In genomic region chr10:69412232-69412631, GRCh38 we compare ENCODE assay signal across 22 cellular contexts. TPM values are rescaled to one million over a fixed set of nuclear protein-coding genes. Genes with fewer than 3 reads are reported as not detected.
"Had no signal": no experiment of that assay in that cellular context is flagged by ENCODE, and none has a peak within 500 bp of the region (broad histone marks: within the 10 kb centered on the region; RNA-seq: fewer than 3 reads in every experiment).

No MANE protein-coding gene starts in this region.

- H3K9me3 ChIP-seq: colonic mucosa, heart left ventricle, left lung, pancreas, right lobe of liver, thyroid gland had no signal

- H3K27me3 ChIP-seq: brain microvascular endothelial cell, colonic mucosa, heart left ventricle, left lung, pancreas, right lobe of liver, thyroid gland had no signal

- H3K4me1 ChIP-seq: colonic mucosa had no signal

- DNase-seq: activated CD4-positive, alpha-beta T cell treated with anti-CD3 and anti-CD28 coated beads, Interleukin-2, amount 10 ng/mL, durations not matched to agents 7 days and 5 days; activated CD8-positive, alpha-beta T cell treated with anti-CD3 and anti-CD28 coated beads, Interleukin-2, amount 10 ng/mL, durations not matched to agents 7 days and 5 days; activated naive CD4-positive, alpha-beta T cell treated with anti-CD3 and anti-CD28 coated beads for 36 hours; activated T-cell treated with anti-CD3 and anti-CD28 coated beads, Interleukin-2, amount 50 U/mL, for 24 hours; brain microvascular endothelial cell; central memory CD4-positive, alpha-beta T cell; colonic mucosa; endodermal cell; kidney; naive thymus-derived CD4-positive, alpha-beta T cell; pancreas; stimulated activated CD4-positive, alpha-beta T cell treated with anti-CD3 and anti-CD28 coated beads, Interleukin-4, amount 100 ng/mL, for 24 hours; thyroid gland had no signal

- H3K27ac ChIP-seq: brain microvascular endothelial cell, colonic mucosa, epithelial cell of prostate, left lung, pancreas, right lobe of liver, thyroid gland had no signal

- H3K4me2 ChIP-seq: smooth muscle cell had no signal

- H3K4me3 ChIP-seq: colonic mucosa, heart left ventricle, left lung, pancreas, right lobe of liver, smooth muscle cell, thyroid gland had no signal

- ATAC-seq: activated CD4-positive, CD25-positive, alpha-beta regulatory T cell treated with anti-CD3 and anti-CD28 coated beads, Interleukin-2, amount 50 U/mL, for 24 hours; activated CD8-positive, alpha-beta T cell treated with anti-CD3 and anti-CD28 coated beads, Interleukin-2, amount 10 ng/mL, durations not matched to agents 7 days and 5 days; heart left ventricle; left lung; naive thymus-derived CD4-positive, alpha-beta T cell; pancreas; right lobe of liver; stimulated activated memory B cell treated with anti-CD40 and anti-IgM and Interleukin-4, amounts not matched to agents 10 μg/mL and 1 μg/mL and 100 μg/mL, for 72 hours had no signal

- H3K36me3 ChIP-seq: brain microvascular endothelial cell, colonic mucosa, heart left ventricle, left lung, pancreas, right lobe of liver, thyroid gland had no signal

RNA-seq across cellular contexts. Expression of gene TACR2, which starts 4.5 kb away (rescaled TPM):
- total RNA-seq: activated CD4-positive, alpha-beta T cell treated with anti-CD3 and anti-CD28 coated beads, Interleukin-2, amount 10 ng/mL, durations not matched to agents 7 days and 5 days; activated CD8-positive, alpha-beta T cell treated with anti-CD3 and anti-CD28 coated beads, Interleukin-2, amount 10 ng/mL, durations not matched to agents 7 days and 5 days; activated naive CD4-positive, alpha-beta T cell treated with anti-CD3 and anti-CD28 coated beads for 36 hours; activated T-helper 2 cell treated with anti-CD3 and anti-CD28 coated beads, Interferon-gamma antibody, Interleukin-2, Interleukin-4, amounts not matched to agents 10 μg/mL and 5 μg/mL and 100 μg/mL, durations not matched to agents 14 hours and 24 hours and 36 hours; endodermal cell; mononuclear cell; smooth muscle cell; thyroid gland had no signal
